ENCODE assay signal across 14 cellular contexts in genomic region chr17:81083125-81083765, GRCh38. TPM values are rescaled to one million over a fixed set of nuclear protein-coding genes. Genes with fewer than 3 reads are reported as not detected.
DNase-seq lines count a peak whose midpoint lies in the region; ATAC-seq and TF ChIP-seq lines count a peak whose summit lies in the region.
"Had no signal": no experiment of that assay in that cellular context is flagged by ENCODE, and none has a peak within 500 bp of the region (broad histone marks: within the 10 kb centered on the region; RNA-seq: fewer than 3 reads in every experiment).

No MANE protein-coding gene starts in this region.

- no peak overlapping the region for H3K4me3 ChIP-seq in RWPE2 (ENCODE audit: severe bottlenecking)
- no peak overlapping the region for H3K4me3 ChIP-seq in lung
- H3K4me3 ChIP-seq in stomach smooth muscle (ENCODE audit: low read length in 2 of 2), result no peak overlapping the region
- H3K4me3 ChIP-seq: ascending aorta had no signal

- H3K27me3 ChIP-seq in RWPE2 (ENCODE audit: insufficient read depth, poor library complexity, severe bottlenecking), result no peaks in the 10 kb centered on the region
- no peaks in the 10 kb centered on the region for H3K27me3 ChIP-seq in lung (ENCODE audit: control insufficient read depth, insufficient read depth)
- H3K27me3 ChIP-seq in stomach smooth muscle (ENCODE audit: control insufficient read depth in 1 of 2, insufficient read depth in 2 of 2, low read length in 2 of 2), result no peaks in the 10 kb centered on the region
- H3K27me3 ChIP-seq: ascending aorta had no signal

- TF ChIP-seq CTCF in RWPE2 (IDR thresholded peaks at IDR 0.05; ENCODE audit: poor library complexity, severe bottlenecking) (no peak), lung (IDR thresholded peaks at IDR 0.05; ENCODE audit: control extremely low read depth, extremely low read depth) (no peak)

- 46 to 67% methylated on average over 27 of the region's 27 CpGs for WGBS in lung, 2 donors

- H3K27ac ChIP-seq in RWPE2 (ENCODE audit: poor library complexity, severe bottlenecking), result peak overlapping the region; percentile 47
- H3K27ac ChIP-seq in epithelial cell of prostate, result peak overlapping the region; percentile 72
- H3K27ac ChIP-seq in lung (ENCODE audit: low read depth in 1 of 2, low read length in 1 of 2), result peak overlapping the region in 1 of 2 donors; percentile 91
- H3K27ac ChIP-seq in stomach smooth muscle (ENCODE audit: low read length), result peak overlapping the region; percentile 24
- H3K27ac ChIP-seq: ascending aorta had no signal

- H3K36me3 ChIP-seq in RWPE2 (ENCODE audit: low read depth) (peaks cover 52% of the 10 kb centered on the region), lung (ENCODE audit: control insufficient read depth in 2 of 2, insufficient read depth in 2 of 2, low read length in 2 of 2) (peaks cover 0 to 43% of the 10 kb centered on the region in 2 donors), stomach smooth muscle (ENCODE audit: control insufficient read depth in 2 of 2, insufficient read depth in 2 of 2, low read length in 2 of 2) (peaks cover 17 to 20% of the 10 kb centered on the region in 2 donors)
- H3K36me3 ChIP-seq: ascending aorta had no signal

- peak overlapping the region in 1 of 2 donors; percentile 13 for H3K9ac ChIP-seq in stomach smooth muscle (ENCODE audit: low read length in 2 of 2)

- no peaks in the 10 kb centered on the region for H3K9me3 ChIP-seq in RWPE2 (ENCODE audit: severe bottlenecking)
- no peaks in the 10 kb centered on the region for H3K9me3 ChIP-seq in lung (ENCODE audit: control insufficient read depth in 2 of 2, insufficient read depth in 1 of 2, low read length in 1 of 2)
- H3K9me3 ChIP-seq in stomach smooth muscle (ENCODE audit: control insufficient read depth in 2 of 2, low read length in 2 of 2), result no peaks in the 10 kb centered on the region
- H3K9me3 ChIP-seq: ascending aorta had no signal

- H3K4me1 Mint-ChIP-seq in naive thymus-derived CD8-positive, alpha-beta T cell, result peaks cover 0 to 7% (median 0%) of the 10 kb centered on the region in 4 donors

- POLR2A ChIA-PET in naive thymus-derived CD8-positive, alpha-beta T cell (lab: Charles Lee), result no interaction called here

- H3K9me3 Mint-ChIP-seq in naive thymus-derived CD8-positive, alpha-beta T cell, result no peaks in the 10 kb centered on the region
- H3K9me3 Mint-ChIP-seq: activated T-cell treated with anti-CD3 and anti-CD28 coated beads, Interleukin-2, amount 50 U/mL, for 4 hours; CD4-positive, CD25-positive, alpha-beta regulatory T cell; natural killer cell treated with Interleukin-12 subunit alpha and Interleukin-12 subunit beta and Interleukin-15 and Interleukin-18, amount 100 ng/mL, for 72 hours had no signal

- no peaks in the 10 kb centered on the region for H3K27me3 Mint-ChIP-seq in naive thymus-derived CD8-positive, alpha-beta T cell
- H3K27me3 Mint-ChIP-seq: CD4-positive, CD25-positive, alpha-beta regulatory T cell; natural killer cell treated with Interleukin-12 subunit alpha and Interleukin-12 subunit beta and Interleukin-15 and Interleukin-18, amount 100 ng/mL, for 72 hours had no signal

- peaks cover 0 to 10% (median 0%) of the 10 kb centered on the region in 3 donors for H3K36me3 Mint-ChIP-seq in naive thymus-derived CD8-positive, alpha-beta T cell
- H3K36me3 Mint-ChIP-seq: CD4-positive, CD25-positive, alpha-beta regulatory T cell; natural killer cell treated with Interleukin-12 subunit alpha and Interleukin-12 subunit beta and Interleukin-15 and Interleukin-18, amount 100 ng/mL, for 72 hours had no signal

- DNase-seq in RWPE2 (ENCODE audit: low spot score), result no peak
- no peak for DNase-seq in epithelial cell of prostate (ENCODE audit: low read depth, low spot score)
- peak; percentile 79 for DNase-seq in lung (ENCODE audit: low spot score)
- no peak for DNase-seq in HCEC 1CT
- no peak for DNase-seq in activated CD8-positive, alpha-beta memory T cell treated with anti-CD3 and anti-CD28 coated beads for 24 hours
- no peak for DNase-seq in naive thymus-derived CD8-positive, alpha-beta T cell
- DNase-seq: activated CD4-positive, CD25-positive, alpha-beta regulatory T cell treated with anti-CD3 and anti-CD28 coated beads, Interleukin-2, amount 50 U/mL, for 72 hours; activated T-cell treated with anti-CD3 and anti-CD28 coated beads, Interleukin-2, amount 50 U/mL, for 4 hours; CD4-positive, CD25-positive, alpha-beta regulatory T cell; NCI-H2029 had no signal

- no peak overlapping the region for H3K27ac Mint-ChIP-seq in naive thymus-derived CD8-positive, alpha-beta T cell
- H3K27ac Mint-ChIP-seq: CD4-positive, CD25-positive, alpha-beta regulatory T cell; natural killer cell treated with Interleukin-12 subunit alpha and Interleukin-12 subunit beta and Interleukin-15 and Interleukin-18, amount 100 ng/mL, for 72 hours had no signal

- no peak overlapping the region for H3K4me3 Mint-ChIP-seq in naive thymus-derived CD8-positive, alpha-beta T cell
- H3K4me3 Mint-ChIP-seq: activated T-cell treated with anti-CD3 and anti-CD28 coated beads, Interleukin-2, amount 50 U/mL, for 4 hours; CD4-positive, CD25-positive, alpha-beta regulatory T cell; natural killer cell treated with Interleukin-12 subunit alpha and Interleukin-12 subunit beta and Interleukin-15 and Interleukin-18, amount 100 ng/mL, for 72 hours had no signal

- ATAC-seq in RWPE2 (ENCODE audit: low read depth), result no peak
- peak; percentile 54 for ATAC-seq in lung (ENCODE audit: insufficient read depth, low FRiP score)
- ATAC-seq in HG03565 (IDR thresholded peaks at IDR 0.05; ENCODE audit: unreplicated experiment), result no peak
- ATAC-seq in naive thymus-derived CD8-positive, alpha-beta T cell, result no peak
- ATAC-seq: activated T-cell treated with anti-CD3 and anti-CD28 coated beads, Interleukin-2, amount 50 U/mL, for 4 hours; natural killer cell treated with Interleukin-12 subunit alpha and Interleukin-12 subunit beta and Interleukin-15 and Interleukin-18, amount 100 ng/mL, for 72 hours had no signal

- H3K4me1 ChIP-seq in RWPE2 (ENCODE audit: insufficient read depth, poor library complexity, severe bottlenecking) (peaks cover 29% of the 10 kb centered on the region), lung (ENCODE audit: control insufficient read depth in 2 of 2, insufficient read depth in 2 of 2, low read length in 2 of 2) (peaks cover 0 to 35% of the 10 kb centered on the region in 2 donors), stomach smooth muscle (ENCODE audit: control insufficient read depth, insufficient read depth, low read length) (peaks cover 37% of the 10 kb centered on the region)
- H3K4me1 ChIP-seq: ascending aorta had no signal

RNA-seq across cellular contexts. Expression of gene BAIAP2, which starts 48.3 kb away (rescaled TPM):
- 100 to 1,000 TPM in 1 of 2 donors, 10 to 100 TPM in 1; 94.3 to 141 TPM for total RNA-seq in lung
- polyA plus RNA-seq in lung, result 10 to 100 TPM; 59.2 to 61.2 TPM
- 10 to 100 TPM in 1 of 2 experiments, 1 to 10 TPM in 1; 7.4 to 11.7 TPM for total RNA-seq in naive thymus-derived CD8-positive, alpha-beta T cell
- polyA plus RNA-seq in naive thymus-derived CD8-positive, alpha-beta T cell, result 1 to 10 TPM; 2.2 to 6.9 (median 2.6) TPM

Comparison
In these comparisons a context has a peak if more than half of its experiments do, and no peak if none do; other contexts are left out.
1. RNA of gene BAIAP2, which starts 48.3 kb away (total RNA-seq): 94.3 to 141 TPM in lung; 7.4 to 11.7 TPM in naive thymus-derived CD8-positive, alpha-beta T cell; every median in the first group is over 4 times any median in the second.